ENCODE assay signal across 15 cellular contexts in the genomic region with DNA sequence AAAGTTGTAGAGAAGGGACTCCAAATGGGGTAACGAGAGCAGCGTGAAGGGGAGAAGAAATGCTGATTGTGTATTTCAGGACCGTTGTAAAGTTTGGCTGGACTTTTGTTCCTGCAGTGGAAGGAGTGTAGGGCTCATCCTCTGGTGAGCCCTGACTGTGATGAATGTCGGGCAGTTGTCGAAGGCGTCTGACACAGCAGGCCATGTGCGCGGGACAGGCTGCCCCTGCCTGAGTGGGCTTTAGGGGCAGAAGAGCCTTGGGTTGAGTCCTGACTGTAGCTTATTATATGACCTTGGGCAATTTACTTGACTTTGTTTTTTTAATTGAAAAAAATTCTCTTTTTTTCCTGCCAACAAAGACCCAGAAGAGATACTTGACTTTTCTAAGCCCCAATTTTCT.
"Had no signal": no experiment of that assay in that cellular context is flagged by ENCODE, and none has a peak within 500 bp of the region (broad histone marks: within the 10 kb centered on the region; RNA-seq: fewer than 3 reads in every experiment).

No MANE protein-coding gene starts in this region.

- H3K27ac ChIP-seq: parathyroid adenoma, thyroid gland had no signal

- H3K27me3 ChIP-seq: thyroid gland had no signal

- H3K4me3 ChIP-seq: thyroid gland had no signal

- DNase-seq: activated CD8-positive, alpha-beta memory T cell treated with anti-CD3 and anti-CD28 coated beads, Interleukin-2, amount 10 ng/mL, durations not matched to agents 7 days and 5 days; activated naive CD4-positive, alpha-beta T cell; activated T-cell treated with anti-CD3 and anti-CD28 coated beads, Interleukin-2, amount 50 U/mL, for 72 hours; amniotic stem cell; cerebellar nuclear complex; dermis blood vessel endothelial cell; immature natural killer cell; mesendoderm; stimulated activated CD4-positive, alpha-beta T cell treated with anti-CD3 and anti-CD28 coated beads, Interleukin-4, amount 100 ng/mL, for 4 hours; thyroid gland had no signal

- H3K9ac ChIP-seq: parathyroid adenoma had no signal

- H3K9me3 ChIP-seq: thyroid gland had no signal

- H3K9me3 Mint-ChIP-seq: activated T-cell treated with anti-CD3 and anti-CD28 coated beads, Interleukin-2, amount 50 U/mL, for 72 hours; brain; immature natural killer cell had no signal

- ATAC-seq: activated CD4-positive, CD25-positive, alpha-beta regulatory T cell treated with anti-CD3 and anti-CD28 coated beads, Interleukin-2, amount 50 U/mL, for 24 hours; activated CD8-positive, alpha-beta memory T cell treated with anti-CD3 and anti-CD28 coated beads, Interleukin-2, amount 10 ng/mL, durations not matched to agents 7 days and 5 days; activated T-cell treated with anti-CD3 and anti-CD28 coated beads, Interleukin-2, amount 50 U/mL, for 72 hours; esophagus mucosa; left lobe of liver had no signal

- H2AFZ ChIP-seq: parathyroid adenoma had no signal

- H3K27me3 Mint-ChIP-seq: activated CD8-positive, alpha-beta memory T cell treated with anti-CD3 and anti-CD28 coated beads, Interleukin-2, amount 10 ng/mL, durations not matched to agents 7 days and 5 days had no signal

- H3K4me3 Mint-ChIP-seq: activated CD8-positive, alpha-beta memory T cell treated with anti-CD3 and anti-CD28 coated beads, Interleukin-2, amount 10 ng/mL, durations not matched to agents 7 days and 5 days; activated T-cell treated with anti-CD3 and anti-CD28 coated beads, Interleukin-2, amount 50 U/mL, for 72 hours had no signal

- H3K27ac Mint-ChIP-seq: activated CD8-positive, alpha-beta memory T cell treated with anti-CD3 and anti-CD28 coated beads, Interleukin-2, amount 10 ng/mL, durations not matched to agents 7 days and 5 days; brain had no signal
